ENCODE assay signal across 17 cellular contexts in genomic region chr6:155444120-155444917, GRCh38. TPM values are rescaled to one million over a fixed set of nuclear protein-coding genes. Genes with fewer than 3 reads are reported as not detected.
DNase-seq lines count a peak whose midpoint lies in the region; ATAC-seq and TF ChIP-seq lines count a peak whose summit lies in the region.
"Had no signal": no experiment of that assay in that cellular context is flagged by ENCODE, and none has a peak within 500 bp of the region (broad histone marks: within the 10 kb centered on the region; RNA-seq: fewer than 3 reads in every experiment).

No MANE protein-coding gene starts in this region.

- H3K36me3 ChIP-seq in IMR-90 (ENCODE audit: control insufficient read depth, insufficient read depth, low read length) (no peaks in the 10 kb centered on the region), esophagus muscularis mucosa (no peaks in the 10 kb centered on the region)
- H3K36me3 ChIP-seq: cardiac muscle cell, left ventricle myocardium inferior had no signal

- H3K27ac Mint-ChIP-seq in WTC11, result no peak overlapping the region

- dilution Hi-C loops in IMR-90 (cut with HindIII; ENCODE audit: low sequenced_read_pairs, unreplicated experiment), result no loop called here

- H3K14ac ChIP-seq in IMR-90 (replicated peaks; ENCODE audit: low read depth, low read length), result no peak overlapping the region

- no peak overlapping the region for H2AK9ac ChIP-seq in IMR-90 (replicated peaks; ENCODE audit: low read depth, low read length, poor library complexity)

- CTCF ChIA-PET in IMR-90 (lab: Yijun Ruan, JAX), result interaction anchor here (1.0 kb wide), 1 partner anchor 21 kb away, joined by 3 read pairs; no protein-coding TSS in a partner anchor
- CTCF ChIA-PET in WTC11 (lab: Charles Lee), result no interaction called here

- no peak overlapping the region for H2BK20ac ChIP-seq in IMR-90 (ENCODE audit: low read depth, low read length)

- no peak overlapping the region for H3K9ac ChIP-seq in IMR-90 (ENCODE audit: low read depth, low read length)
- H3K9ac ChIP-seq: parathyroid adenoma had no signal

- no peaks in the 10 kb centered on the region for H3K9me3 Mint-ChIP-seq in WTC11
- H3K9me3 Mint-ChIP-seq: activated naive CD4-positive, alpha-beta T cell treated with anti-CD3 and anti-CD28 coated beads, Interleukin-2, amount 50 U/mL, for 72 hours had no signal

- no peak overlapping the region for H3K4ac ChIP-seq in IMR-90 (ENCODE audit: low read depth, low read length)

- H2AK5ac ChIP-seq in IMR-90 (ENCODE audit: low read depth, low read length), result no peak overlapping the region

- BruUV-seq in IMR-90 (replicated peaks; lab: Mats Ljungman, UMichigan), result no TSS peak

- H3K4me1 ChIP-seq in IMR-90 (ENCODE audit: control insufficient read depth, insufficient read depth, low read length) (0 out of 2 replicates have a peak, but pooled peaks cover 1% of the 10 kb centered on the region), esophagus muscularis mucosa (peaks cover 6 to 8% (median 7%) of the 10 kb centered on the region in 4 donors)
- H3K4me1 ChIP-seq: parathyroid adenoma had no signal

- no peaks in the 10 kb centered on the region for H3K36me3 Mint-ChIP-seq in WTC11
- H3K36me3 Mint-ChIP-seq: activated naive CD4-positive, alpha-beta T cell treated with anti-CD3 and anti-CD28 coated beads, Interleukin-2, amount 50 U/mL, for 72 hours had no signal

- H3K9me3 ChIP-seq in IMR-90 (ENCODE audit: control insufficient read depth, insufficient read depth, low read length) (no peaks in the 10 kb centered on the region), esophagus muscularis mucosa (no peaks in the 10 kb centered on the region)
- H3K9me3 ChIP-seq: left ventricle myocardium inferior had no signal

- H3K27ac ChIP-seq in IMR-90 (ENCODE audit: insufficient read depth, low read length) (no peak overlapping the region), esophagus muscularis mucosa (replicated peaks in 1 of 4) (no peak overlapping the region)
- H3K27ac ChIP-seq: cardiac muscle cell, left ventricle myocardium inferior, parathyroid adenoma had no signal

- H4K91ac ChIP-seq in IMR-90 (ENCODE audit: insufficient read depth, low read depth, low read length), result no peak overlapping the region

- H3K56ac ChIP-seq in IMR-90 (ENCODE audit: extremely low read depth, insufficient read depth, low read length), result no peak overlapping the region

- TF ChIP-seq EP300 in esophagus muscularis mucosa (IDR thresholded peaks at IDR 0.05), result no peak

- no peaks in the 10 kb centered on the region for H4K20me1 ChIP-seq in IMR-90 (ENCODE audit: insufficient read depth, low read length)

- WGBS in IMR-90 (ENCODE audit: extremely low coverage in 2 of 2, insufficient read length in 1 of 2), 2 experiments, result 83% methylated on average over 2 of the region's 9 CpGs; no CpG with 5 or more reads in 1 of the 2 experiments
- WGBS in esophagus muscularis mucosa, result 89% methylated on average over 9 of the region's 9 CpGs

- no peaks in the 10 kb centered on the region for H3K9me1 ChIP-seq in IMR-90 (ENCODE audit: insufficient read depth, low read length)

- H3K27me3 Mint-ChIP-seq in WTC11 (ENCODE audit: low read depth), result no peaks in the 10 kb centered on the region

- no peak for TF ChIP-seq RAD21 in IMR-90 (IDR thresholded peaks at IDR 0.05; ENCODE audit: low read length)

- H3K27me3 ChIP-seq in IMR-90 (ENCODE audit: control insufficient read depth, insufficient read depth, low read length) (no peaks in the 10 kb centered on the region), esophagus muscularis mucosa (no peaks in the 10 kb centered on the region)
- H3K27me3 ChIP-seq: cardiac muscle cell had no signal

- ATAC-seq in IMR-90 (ENCODE audit: low read depth) (no peak), WTC11 (no peak)
- ATAC-seq: Right ventricle myocardium inferior had no signal

- no peak overlapping the region for H2BK120ac ChIP-seq in IMR-90 (ENCODE audit: low read depth, low read length)

- no peak overlapping the region for H3K18ac ChIP-seq in IMR-90 (ENCODE audit: low read depth, low read length)

- intact Hi-C loops in IMR-90 (cut with micrococcal nuclease) (no loop called here), esophagus muscularis mucosa (cut with DNase I) (no loop called here)

- no peak overlapping the region for H3K4me2 ChIP-seq in IMR-90 (ENCODE audit: low read depth, low read length)

- H3K23ac ChIP-seq in IMR-90 (ENCODE audit: low read depth, low read length), result no peak overlapping the region

- H2BK15ac ChIP-seq in IMR-90 (ENCODE audit: low read depth, low read length), result no peak overlapping the region

- no peak overlapping the region for H3K4me3 ChIP-seq in IMR-90 (ENCODE audit: insufficient read depth, low read depth, low read length)
- no peak overlapping the region for H3K4me3 ChIP-seq in esophagus muscularis mucosa
- H3K4me3 ChIP-seq: cardiac muscle cell, left ventricle myocardium inferior had no signal

- no peak overlapping the region for H4K8ac ChIP-seq in IMR-90 (ENCODE audit: low read depth in 2 of 2, low read length in 2 of 2)

- no peak overlapping the region for H2BK5ac ChIP-seq in IMR-90 (ENCODE audit: low read depth, low read length, poor library complexity, severe bottlenecking)

- no peaks in the 10 kb centered on the region for H3K79me1 ChIP-seq in IMR-90 (ENCODE audit: low read depth in 1 of 2, low read length in 2 of 2)

- in situ Hi-C loops in IMR-90 (cut with MboI; ENCODE audit: low sequenced_read_pairs), result no loop called here

- peaks cover 11% of the 10 kb centered on the region for H3K4me1 Mint-ChIP-seq in WTC11

- H2AFZ ChIP-seq in IMR-90 (replicated peaks; ENCODE audit: low read length, poor library complexity), result no peak overlapping the region
- H2AFZ ChIP-seq: parathyroid adenoma had no signal

- no peak overlapping the region for H3K4me3 Mint-ChIP-seq in WTC11

- POLR2A ChIA-PET in IMR-90 (lab: Charles Lee; ENCODE audit: unreplicated experiment), result no interaction called here
- POLR2A ChIA-PET in WTC11 (lab: Charles Lee), result no interaction called here

- TF ChIP-seq CTCF in IMR-90 (conservative IDR thresholded peaks at IDR 0.05; ENCODE audit: low read depth, low read length), result no peak
- no peak for TF ChIP-seq CTCF in WTC11 (IDR thresholded peaks at IDR 0.05)
- no peak for TF ChIP-seq CTCF in esophagus muscularis mucosa (IDR thresholded peaks at IDR 0.05)

- DNase-seq in EL (peak; percentile 22), IMR-90 (peak; percentile 57), WTC11 (ENCODE audit: low spot score) (no peak), lung microvascular endothelial cell (ENCODE audit: low read depth in 2 of 2) (peak; percentile 37 to 52), GM19240 (ENCODE audit: insufficient read length, low spot score) (no peak), esophagus muscularis mucosa (ENCODE audit: extremely low spot score) (no peak), NCI-H2171 treated with DMSO at 0.1 percent for 48 hours (lab: John Stamatoyannopoulos, UW) (no peak)
- DNase-seq: activated CD4-positive, alpha-beta T cell treated with anti-CD3 and anti-CD28 coated beads for 48 hours; effector CD4-positive, alpha-beta T cell; left ventricle myocardium inferior; NCI-H2029; NCI-H748 treated with DMSO at 0.1 percent for 48 hours; T-helper 9 cell had no signal

- no peak overlapping the region for H4K5ac ChIP-seq in IMR-90 (ENCODE audit: low read depth, low read length)

- TF ChIP-seq POLR2A in IMR-90 (IDR thresholded peaks at IDR 0.05; ENCODE audit: low read depth, low read length) (no peak), esophagus muscularis mucosa (IDR thresholded peaks at IDR 0.05; ENCODE audit: low read depth) (no peak)

TF ChIP-seq in IMR-90, 13 proteins besides CTCF, POLR2A, EP300 and RAD21:
- TF ChIP-seq CEBPB (IDR thresholded peaks at IDR 0.05; ENCODE audit: low read depth, low read length) (peak; percentile 63; the same call in 1 of the 2 replicates), RFX5 (IDR thresholded peaks at IDR 0.05; ENCODE audit: low read depth, low read length) (no peak)

TF ChIP-seq in WTC11, 78 proteins besides CTCF, POLR2A, EP300 and RAD21:
- TF ChIP-seq MLX (CRISPR knock-in tag; IDR thresholded peaks at IDR 0.05) (no peak), SOX15 (CRISPR knock-in tag; IDR thresholded peaks at IDR 0.05) (no peak), ZNF512 (CRISPR knock-in tag; IDR thresholded peaks at IDR 0.05; ENCODE audit: borderline replicate concordance) (no peak), GABPB1 (CRISPR knock-in tag; IDR thresholded peaks at IDR 0.05) (peak; percentile 100)

RNA-seq across cellular contexts. Expression of gene NOX3, which starts 11.3 kb away (rescaled TPM):
- total RNA-seq in IMR-90 (2012; rRNA removed) (not detected in 2 replicates), WTC11 (2021) (0.09 TPM in 1 of 3 replicates, not detected in the others), lung microvascular endothelial cell (not detected in 2 replicates), esophagus muscularis mucosa (not detected)
- not detected in 2 replicates for polyA plus RNA-seq in IMR-90 (2012; rRNA removed)
- not detected in 2 replicates for polyA plus RNA-seq in IMR-90 (2012; cell fraction: cytosol; rRNA removed)
- not detected in 2 replicates for polyA plus RNA-seq in IMR-90 (2012; cell fraction: nucleus; rRNA removed; ENCODE audit: low replicate concordance)
- total RNA-seq: activated naive CD4-positive, alpha-beta T cell treated with anti-CD3 and anti-CD28 coated beads, Interleukin-2, amount 50 U/mL, for 72 hours; cardiac muscle cell; left ventricle myocardium inferior; Right ventricle myocardium inferior had no signal
- polyA plus RNA-seq: cardiac muscle cell had no signal

Comparison
In these comparisons a context has a peak if more than half of its experiments do, and no peak if none do; other contexts are left out.
1. DNase-seq: peak in EL (single experiment), IMR-90 (single experiment) and lung microvascular endothelial cell (2 of 2); none in WTC11 (single experiment), GM19240 (single experiment), esophagus muscularis mucosa (single experiment) and NCI-H2171 treated with DMSO at 0.1 percent for 48 hours (single experiment).